ENCODE assay signal across 16 cellular contexts in the genomic region with DNA sequence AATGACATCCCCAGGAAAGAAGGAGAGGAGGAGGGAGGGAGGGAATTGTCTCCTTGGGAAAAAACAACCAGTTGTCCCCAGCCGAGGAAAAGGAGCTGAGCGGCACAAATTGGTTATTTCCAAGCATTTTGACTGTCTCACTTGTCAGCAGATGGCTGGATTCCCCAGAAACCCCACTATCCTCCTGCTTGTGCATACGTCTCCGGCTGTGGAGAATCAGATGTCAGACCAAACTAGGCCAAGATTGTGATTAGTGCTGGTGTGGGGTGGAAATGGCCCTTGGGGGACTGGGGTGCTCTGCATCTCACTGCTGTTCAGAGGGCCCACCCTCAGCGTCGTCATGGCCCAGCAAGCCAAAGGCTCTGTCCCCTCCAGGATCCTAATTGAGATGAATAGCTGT.
A peak's percentile ranks its signal among the peaks of the same experiment; 100 is the strongest.
DNase-seq lines count a peak whose midpoint lies in the region; ATAC-seq and TF ChIP-seq lines count a peak whose summit lies in the region.
"Had no signal": no experiment of that assay in that cellular context is flagged by ENCODE, and none has a peak within 500 bp of the region (broad histone marks: within the 10 kb centered on the region; RNA-seq: fewer than 3 reads in every experiment).

No MANE protein-coding gene starts in this region.

- no peak overlapping the region for H3K9ac ChIP-seq in neural progenitor cell

- no peaks in the 10 kb centered on the region for H4K20me1 ChIP-seq in neural progenitor cell (ENCODE audit: low read depth)

- no peak overlapping the region for H3K4me2 ChIP-seq in neural progenitor cell
- H3K4me2 ChIP-seq: GM23338 had no signal

- H3K4me1 Mint-ChIP-seq in neural progenitor cell, result peaks cover 36% of the 10 kb centered on the region

- no peak overlapping the region for H2AFZ ChIP-seq in neural progenitor cell (replicated peaks)

- no peaks in the 10 kb centered on the region for H3K9me3 ChIP-seq in neural progenitor cell (ENCODE audit: low read depth)
- H3K9me3 ChIP-seq: Caco-2 had no signal

- H3K79me2 ChIP-seq in neural progenitor cell (ENCODE audit: low read depth), result no peaks in the 10 kb centered on the region

- H3F3A ChIP-seq in neural progenitor cell (ENCODE audit: low read depth), result peaks cover 14% of the 10 kb centered on the region

- H3K27ac ChIP-seq in neural progenitor cell, result no peak overlapping the region
- H3K27ac ChIP-seq: C4-2B had no signal

- no peak overlapping the region for H3K4me3 ChIP-seq in neural progenitor cell
- H3K4me3 ChIP-seq: GM23338 had no signal

- H3K27me3 Mint-ChIP-seq in neural progenitor cell (ENCODE audit: insufficient read depth, low read depth), result peaks cover 10% of the 10 kb centered on the region

- H3K9me3 Mint-ChIP-seq in neural progenitor cell, result peaks cover 10% of the 10 kb centered on the region
- H3K9me3 Mint-ChIP-seq: CD4-positive, alpha-beta T cell had no signal

- peaks cover 22% of the 10 kb centered on the region for H3K4me1 ChIP-seq in neural progenitor cell
- H3K4me1 ChIP-seq: Caco-2 had no signal

- H3K27ac Mint-ChIP-seq in neural progenitor cell, result peak overlapping the region; percentile 75
- H3K27ac Mint-ChIP-seq: CD4-positive, alpha-beta T cell; GM23338 had no signal

- H3K27me3 ChIP-seq in neural progenitor cell, result no peaks in the 10 kb centered on the region

- no peak for ATAC-seq in HG03378 (IDR thresholded peaks at IDR 0.05; ENCODE audit: unreplicated experiment)
- ATAC-seq: HCT116 had no signal

- DNase-seq in NCI-H524 (lab: John Stamatoyannopoulos, UW) (peak; percentile 35 to 62), SK-N-DZ (ENCODE audit: low spot score) (peak; percentile 10), cerebellum (ENCODE audit: low spot score) (peak; percentile 39), neural progenitor cell (ENCODE audit: low spot score) (no peak), NCI-H345 treated with DMSO at 0.1 percent for 48 hours (lab: John Stamatoyannopoulos, UW; ENCODE audit: unreplicated experiment) (no peak), NCI-H2081 treated with DMSO at 0.1 percent for 48 hours (lab: John Stamatoyannopoulos, UW) (no peak)
- DNase-seq in stimulated activated CD4-positive, alpha-beta T cell treated with anti-CD3 and anti-CD28 coated beads, Interleukin-4, amount 100 ng/mL, for 4 hours, result no peak
- DNase-seq: ACHN; Caco-2; CD4-positive, alpha-beta T cell; GDM1; H7 had no signal

- peaks cover 6% of the 10 kb centered on the region for H3K36me3 Mint-ChIP-seq in neural progenitor cell

- TF ChIP-seq CTCF in neural progenitor cell (IDR thresholded peaks at IDR 0.05), result no peak

- H3K4me3 Mint-ChIP-seq in neural progenitor cell, result no peak overlapping the region
- H3K4me3 Mint-ChIP-seq: CD4-positive, alpha-beta T cell; GM23338 had no signal

- no peaks in the 10 kb centered on the region for H3K36me3 ChIP-seq in neural progenitor cell

Comparison
In these comparisons a context has a peak if more than half of its experiments do, and no peak if none do; other contexts are left out.
1. DNase-seq: peak in NCI-H524 (2 of 2), SK-N-DZ (single experiment) and cerebellum (single experiment); none in neural progenitor cell (single experiment), NCI-H345 treated with DMSO at 0.1 percent for 48 hours (single experiment), stimulated activated CD4-positive, alpha-beta T cell treated with anti-CD3 and anti-CD28 coated beads, Interleukin-4, amount 100 ng/mL, for 4 hours (0 of 2) and NCI-H2081 treated with DMSO at 0.1 percent for 48 hours (single experiment).